In genomic region chr11:111331711-111332479, GRCh38 we compare ENCODE assay signal across 19 cellular contexts. TPM values are rescaled to one million over a fixed set of nuclear protein-coding genes. Genes with fewer than 3 reads are reported as not detected.
DNase-seq lines count a peak whose midpoint lies in the region; ATAC-seq and TF ChIP-seq lines count a peak whose summit lies in the region.
"Had no signal": no experiment of that assay in that cellular context is flagged by ENCODE, and none has a peak within 500 bp of the region (broad histone marks: within the 10 kb centered on the region; RNA-seq: fewer than 3 reads in every experiment).

No MANE protein-coding gene starts in this region.

- no peaks in the 10 kb centered on the region for H3K9me3 ChIP-seq in osteoblast (ENCODE audit: low read depth, low read length)
- H3K9me3 ChIP-seq: BLaER1 had no signal

- ATAC-seq in HG03457 (IDR thresholded peaks at IDR 0.05; ENCODE audit: unreplicated experiment) = no peak
- ATAC-seq in HG03095 (IDR thresholded peaks at IDR 0.05; ENCODE audit: unreplicated experiment) = no peak
- ATAC-seq: activated naive CD8-positive, alpha-beta T cell treated with anti-CD3 and anti-CD28 coated beads, Interleukin-2, amount 50 U/mL, for 24 hours had no signal

- peak; percentile 50 for DNase-seq in EH (ENCODE audit: low read depth)
- peak; percentile 72 for DNase-seq in NCI-H446 treated with DMSO at 0.1 percent for 48 hours (lab: John Stamatoyannopoulos, UW)
- DNase-seq in coronary artery (ENCODE audit: low spot score) = no peak
- DNase-seq in osteoblast (ENCODE audit: insufficient read length, low spot score, missing footprints) = no peak
- no peak for DNase-seq in CD1c-positive myeloid dendritic cell (ENCODE audit: extremely low spot score)
- DNase-seq in medulla oblongata (ENCODE audit: extremely low spot score) = no peak
- DNase-seq: activated CD4-positive, alpha-beta T cell treated with anti-CD3 and anti-CD28 coated beads for 1 hour; activated naive CD8-positive, alpha-beta T cell treated with anti-CD3 and anti-CD28 coated beads, Interleukin-2, amount 50 U/mL, for 24 hours; activated T-cell treated with anti-CD3 and anti-CD28 coated beads, Interleukin-2, amount 50 U/mL, for 24 hours; DND-41; glutamatergic neuron; kidney glomerular epithelial cell; stimulated activated CD4-positive, alpha-beta T cell treated with anti-CD3 and anti-CD28 coated beads, Interleukin-1b, Interleukin-23, amount 100 ng/mL, for 48 hours; stimulated activated CD8-positive, alpha-beta memory T cell treated with anti-CD3 and anti-CD28 coated beads, Interleukin-4, amount 100 ng/mL, for 48 hours had no signal

- peak overlapping the region; percentile 45 for H2AFZ ChIP-seq in osteoblast (ENCODE audit: low read length)

- TF ChIP-seq CTCF in coronary artery (IDR thresholded peaks at IDR 0.05) (no peak), osteoblast (IDR thresholded peaks at IDR 0.05; ENCODE audit: extremely low read depth, low read depth, low read length) (no peak)

- no peaks in the 10 kb centered on the region for H3K79me2 ChIP-seq in osteoblast (ENCODE audit: insufficient read depth, low read length)

- H3K36me3 ChIP-seq in osteoblast (ENCODE audit: insufficient read depth, low read length) = no peaks in the 10 kb centered on the region

- no peak overlapping the region for H3K4me2 ChIP-seq in osteoblast (ENCODE audit: insufficient read depth, low read length)
- H3K4me2 ChIP-seq: BLaER1 had no signal

- H3K4me3 ChIP-seq in coronary artery (no peak overlapping the region), osteoblast (ENCODE audit: insufficient read depth, low read length) (no peak overlapping the region)
- H3K4me3 ChIP-seq: BLaER1 had no signal

- H3K27ac ChIP-seq in coronary artery = peak overlapping the region; percentile 89
- H3K27ac ChIP-seq in osteoblast (ENCODE audit: low read depth, low read length) = peak overlapping the region; percentile 11
- H3K27ac ChIP-seq: BLaER1 had no signal

- peaks cover 10% of the 10 kb centered on the region for H3K4me1 ChIP-seq in osteoblast (ENCODE audit: insufficient read depth, low read length)

- H4K20me1 ChIP-seq in osteoblast (ENCODE audit: insufficient read depth, low read length) = no peaks in the 10 kb centered on the region
- H4K20me1 ChIP-seq: BLaER1 had no signal

- H3K27me3 ChIP-seq in osteoblast (ENCODE audit: insufficient read depth, low read length) = no peaks in the 10 kb centered on the region
- H3K27me3 ChIP-seq: BLaER1 had no signal

RNA-seq across cellular contexts. Expression of gene POU2AF3, which starts 33.5 kb away (rescaled TPM):
- 0.36 TPM in 1 of 2 replicates, not detected in the other for total RNA-seq in osteoblast
- total RNA-seq: pulmonary artery endothelial cell; T-helper 1 cell treated with Interleukin-12 subunit alpha and Interleukin-12 subunit beta and Interleukin-4 antibody, amounts not matched to agents 30 ng/mL and 1 ng/mL, for 36 hours had no signal

RNA-seq across cellular contexts. Expression of gene POU2AF1, which starts 47.2 kb away (rescaled TPM):
- not detected in 2 replicates for total RNA-seq in osteoblast
- total RNA-seq: pulmonary artery endothelial cell had no signal

Comparison
In these comparisons a context has a peak if more than half of its experiments do, and no peak if none do; other contexts are left out.
1. DNase-seq: peak in EH (single experiment) and NCI-H446 treated with DMSO at 0.1 percent for 48 hours (single experiment); none in coronary artery (single experiment), osteoblast (single experiment), CD1c-positive myeloid dendritic cell (single experiment) and medulla oblongata (single experiment).